Comparison of ENCODE assay signal across 19 cellular contexts in genomic region chr16:30623558-30624283, GRCh38. TPM values are rescaled to one million over a fixed set of nuclear protein-coding genes. Genes with fewer than 3 reads are reported as not detected.
DNase-seq lines count a peak whose midpoint lies in the region; ATAC-seq, FAIRE-seq and TF ChIP-seq lines count a peak whose summit lies in the region.
"Had no signal": no experiment of that assay in that cellular context is flagged by ENCODE, and none has a peak within 500 bp of the region (broad histone marks: within the 10 kb centered on the region; RNA-seq: fewer than 3 reads in every experiment).

No MANE protein-coding gene starts in this region.

- TF ChIP-seq CTCF in bronchial epithelial cell (IDR thresholded peaks at IDR 0.05; ENCODE audit: insufficient read depth, low read length, severe bottlenecking): no peak
- TF ChIP-seq CTCF in neural crest cell (conservative IDR thresholded peaks at IDR 0.05): no peak

- ATAC-seq in HG03039 (IDR thresholded peaks at IDR 0.05; ENCODE audit: unreplicated experiment) (no peak), GM18873 (IDR thresholded peaks at IDR 0.05; ENCODE audit: low FRiP score, unreplicated experiment) (no peak)
- ATAC-seq: gastrocnemius medialis had no signal

- H3K9me3 Mint-ChIP-seq in neural crest cell: peaks cover 3% of the 10 kb centered on the region
- H3K9me3 Mint-ChIP-seq: activated B cell treated with CpG ODN at 0.5 μM for 24 hours; activated CD4-positive, alpha-beta memory T cell treated with anti-CD3 and anti-CD28 coated beads for 36 hours; activated naive CD8-positive, alpha-beta T cell treated with anti-CD3 and anti-CD28 coated beads, Interleukin-2, amount 10 ng/mL, durations not matched to agents 7 days and 5 days had no signal

- no peaks in the 10 kb centered on the region for H3K36me3 Mint-ChIP-seq in neural crest cell (ENCODE audit: low read depth)
- H3K36me3 Mint-ChIP-seq: activated CD4-positive, alpha-beta memory T cell treated with anti-CD3 and anti-CD28 coated beads for 36 hours; activated naive CD8-positive, alpha-beta T cell treated with anti-CD3 and anti-CD28 coated beads, Interleukin-2, amount 10 ng/mL, durations not matched to agents 7 days and 5 days; CD14-positive monocyte had no signal

- H3K27ac Mint-ChIP-seq in neural crest cell (ENCODE audit: unreplicated experiment): peak overlapping the region; percentile 64
- H3K27ac Mint-ChIP-seq: activated B cell treated with CpG ODN at 0.5 μM for 24 hours; activated CD4-positive, alpha-beta memory T cell treated with anti-CD3 and anti-CD28 coated beads for 36 hours; activated naive CD8-positive, alpha-beta T cell treated with anti-CD3 and anti-CD28 coated beads, Interleukin-2, amount 10 ng/mL, durations not matched to agents 7 days and 5 days; nephron progenitor cell had no signal

- H3K4me3 ChIP-seq in bronchial epithelial cell (ENCODE audit: low read depth, low read length): no peak overlapping the region
- H3K4me3 ChIP-seq: gastrocnemius medialis, thoracic aorta had no signal

- no peaks in the 10 kb centered on the region for H3K27me3 ChIP-seq in bronchial epithelial cell (ENCODE audit: control insufficient read depth, insufficient read depth, low read length)
- H3K27me3 ChIP-seq: gastrocnemius medialis had no signal

- no peak overlapping the region for H3K4me3 Mint-ChIP-seq in neural crest cell
- H3K4me3 Mint-ChIP-seq: activated B cell treated with CpG ODN at 0.5 μM for 24 hours; activated CD4-positive, alpha-beta memory T cell treated with anti-CD3 and anti-CD28 coated beads for 36 hours; activated naive CD8-positive, alpha-beta T cell treated with anti-CD3 and anti-CD28 coated beads, Interleukin-2, amount 10 ng/mL, durations not matched to agents 7 days and 5 days; CD14-positive monocyte; nephron progenitor cell had no signal

- no peaks in the 10 kb centered on the region for H3K27me3 Mint-ChIP-seq in neural crest cell (ENCODE audit: low read depth)

- H3K4me1 Mint-ChIP-seq in neural crest cell: peaks cover 16% of the 10 kb centered on the region

- no peak for FAIRE-seq in bronchial epithelial cell (lab: Jason Lieb, UNC)
- FAIRE-seq: GM18507, H1 had no signal

- H3K36me3 ChIP-seq in bronchial epithelial cell (ENCODE audit: control insufficient read depth, insufficient read depth, low read length): no peaks in the 10 kb centered on the region
- H3K36me3 ChIP-seq: gastrocnemius medialis, thoracic aorta had no signal

- DNase-seq in HT1080 (ENCODE audit: low read depth) (peak; percentile 69), bronchial epithelial cell (ENCODE audit: low read depth) (peak; percentile 23), neural crest cell (ENCODE audit: low read depth, low spot score) (no peak)
- DNase-seq in stimulated activated naive CD4-positive, alpha-beta T cell treated with Interleukin-2 at 50 U/mL for 16 hours (lab: John Stamatoyannopoulos, UW): no peak
- DNase-seq: activated B cell treated with CpG ODN at 0.5 μM for 24 hours; activated CD4-positive, alpha-beta memory T cell treated with anti-CD3 and anti-CD28 coated beads for 36 hours; activated effector memory CD4-positive, alpha-beta T cell treated with Interleukin-2 at 50 U/mL for 16 hours; activated naive CD8-positive, alpha-beta T cell treated with anti-CD3 and anti-CD28 coated beads, Interleukin-2, amount 10 ng/mL, durations not matched to agents 7 days and 5 days; erythroblast; gastrocnemius medialis; hypothalamus; nephron progenitor cell; stimulated activated CD4-positive, alpha-beta T cell treated with anti-CD3 and anti-CD28 coated beads, Interleukin-1b, Interleukin-23, amount 100 ng/mL, for 48 hours had no signal

RNA-seq across cellular contexts. Expression of gene ZNF689, which starts 13.5 kb away (rescaled TPM):
- total RNA-seq in HT1080 (2014; rRNA removed; shearing (Covaris generic)): 9.5 and 10.6 TPM in 2 replicates
- polyA plus RNA-seq in HT1080 (2015; cell fraction: cytosol; rRNA removed): 7.1 and 7.3 TPM in 2 replicates
- polyA plus RNA-seq in HT1080 (2015; cell fraction: nucleus; rRNA removed): 6.8 and 7.9 TPM in 2 replicates
- 2.2 and 2.6 TPM in 2 replicates for total RNA-seq in bronchial epithelial cell
- total RNA-seq in neural crest cell: 23.0 and 23.2 TPM in 2 replicates

RNA-seq across cellular contexts. Expression of gene PRR14, which starts 27.0 kb away (rescaled TPM):
- total RNA-seq in HT1080 (2014; rRNA removed; shearing (Covaris generic)): 11.0 and 26.6 TPM in 2 replicates
- 33.8 and 36.4 TPM in 2 replicates for polyA plus RNA-seq in HT1080 (2015; cell fraction: cytosol; rRNA removed)
- 65.8 and 75.9 TPM in 2 replicates for polyA plus RNA-seq in HT1080 (2015; cell fraction: nucleus; rRNA removed)
- total RNA-seq in bronchial epithelial cell (2.6 and 7.8 TPM in 2 replicates), neural crest cell (62.8 and 67.0 TPM in 2 replicates)

RNA-seq across cellular contexts. Expression of gene FBRS, which starts 34.5 kb away (rescaled TPM):
- 20.0 and 23.1 TPM in 2 replicates for total RNA-seq in HT1080 (2014; rRNA removed; shearing (Covaris generic))
- 33.2 and 34.2 TPM in 2 replicates for polyA plus RNA-seq in HT1080 (2015; cell fraction: cytosol; rRNA removed)
- polyA plus RNA-seq in HT1080 (2015; cell fraction: nucleus; rRNA removed): 68.5 and 77.9 TPM in 2 replicates
- 7.9 and 13.8 TPM in 2 replicates for total RNA-seq in bronchial epithelial cell
- total RNA-seq in neural crest cell: 63.6 and 67.1 TPM in 2 replicates

RNA-seq across cellular contexts. Expression of gene ZNF785, which starts 38.2 kb away (rescaled TPM):
- 5.4 and 7.7 TPM in 2 replicates for total RNA-seq in HT1080 (2014; rRNA removed; shearing (Covaris generic))
- 5.0 and 5.9 TPM in 2 replicates for polyA plus RNA-seq in HT1080 (2015; cell fraction: cytosol; rRNA removed)
- 20.0 and 22.4 TPM in 2 replicates for polyA plus RNA-seq in HT1080 (2015; cell fraction: nucleus; rRNA removed)
- total RNA-seq in bronchial epithelial cell (4.4 and 5.3 TPM in 2 replicates), neural crest cell (37.6 and 38.3 TPM in 2 replicates)

RNA-seq across cellular contexts. Expression of gene ZNF688, which starts 52.2 kb away (rescaled TPM):
- 6.5 and 7.2 TPM in 2 replicates for total RNA-seq in HT1080 (2014; rRNA removed; shearing (Covaris generic))
- 4.9 and 5.7 TPM in 2 replicates for polyA plus RNA-seq in HT1080 (2015; cell fraction: cytosol; rRNA removed)
- 6.8 and 6.9 TPM in 2 replicates for polyA plus RNA-seq in HT1080 (2015; cell fraction: nucleus; rRNA removed)
- total RNA-seq in bronchial epithelial cell (4.5 and 12.7 TPM in 2 replicates), neural crest cell (13.4 and 14.3 TPM in 2 replicates)

Comparison
In these comparisons a context has a peak if more than half of its experiments do, and no peak if none do; other contexts are left out.
1. DNase-seq: peak in HT1080 (single experiment) and bronchial epithelial cell (single experiment); none in neural crest cell (single experiment) and stimulated activated naive CD4-positive, alpha-beta T cell treated with Interleukin-2 at 50 U/mL for 16 hours (single experiment).